ENCODE assay signal across 8 cellular contexts in genomic region chr15:58987036-58987435, GRCh38. TPM values are rescaled to one million over a fixed set of nuclear protein-coding genes. Genes with fewer than 3 reads are reported as not detected.
A peak's percentile ranks its signal among the peaks of the same experiment; 100 is the strongest.
DNase-seq lines count a peak whose midpoint lies in the region; ATAC-seq and TF ChIP-seq lines count a peak whose summit lies in the region.

No MANE protein-coding gene starts in this region.

- DNase-seq in AG04449 (ENCODE audit: low read depth, low spot score) (no peak), GM23338 (ENCODE audit: low spot score) (no peak), immature natural killer cell (no peak), cerebellar cortex (ENCODE audit: low spot score) (no peak), NCI-H226 (no peak)
- DNase-seq in activated T-helper 1 cell treated with anti-CD3 and anti-CD28 coated beads, Interleukin-12 subunit alpha, Interleukin-12 subunit beta, Interleukin-2, Interleukin-4 antibody, amounts not matched to agents 30 ng/mL and 10 ng/mL and 1 ng/mL, durations not matched to agents 14 hours and 24 hours and 36 hours (ENCODE audit: low spot score): no peak

- peaks cover 7% of the 10 kb centered on the region for H3K4me1 ChIP-seq in GM23338 (ENCODE audit: insufficient read depth)

- peaks cover 5% of the 10 kb centered on the region for H3K27me3 Mint-ChIP-seq in GM23338 (ENCODE audit: insufficient read depth, low read depth, poor library complexity)
- peaks cover 4% of the 10 kb centered on the region for H3K27me3 Mint-ChIP-seq in activated T-helper 1 cell treated with anti-CD3 and anti-CD28 coated beads, Interleukin-12 subunit alpha, Interleukin-12 subunit beta, Interleukin-2, Interleukin-4 antibody, amounts not matched to agents 30 ng/mL and 10 ng/mL and 1 ng/mL, durations not matched to agents 14 hours and 24 hours and 36 hours (ENCODE audit: insufficient read depth)
- peaks cover 10 to 12% (median 11%) of the 10 kb centered on the region in 3 donors for H3K27me3 Mint-ChIP-seq in immature natural killer cell (ENCODE audit: low read depth in 3 of 3)

- peak overlapping the region; percentile 96 for H3K27ac Mint-ChIP-seq in GM23338
- H3K27ac Mint-ChIP-seq in activated T-helper 1 cell treated with anti-CD3 and anti-CD28 coated beads, Interleukin-12 subunit alpha, Interleukin-12 subunit beta, Interleukin-2, Interleukin-4 antibody, amounts not matched to agents 30 ng/mL and 10 ng/mL and 1 ng/mL, durations not matched to agents 14 hours and 24 hours and 36 hours: peak overlapping the region; percentile 94
- peak overlapping the region; percentile 83 to 94 (median 92) for H3K27ac Mint-ChIP-seq in immature natural killer cell

- H3K4me1 Mint-ChIP-seq in GM23338 (peaks cover 29% of the 10 kb centered on the region), immature natural killer cell (peaks cover 50 to 56% of the 10 kb centered on the region in 2 donors)
- H3K4me1 Mint-ChIP-seq in activated T-helper 1 cell treated with anti-CD3 and anti-CD28 coated beads, Interleukin-12 subunit alpha, Interleukin-12 subunit beta, Interleukin-2, Interleukin-4 antibody, amounts not matched to agents 30 ng/mL and 10 ng/mL and 1 ng/mL, durations not matched to agents 14 hours and 24 hours and 36 hours (ENCODE audit: low read depth): peaks cover 52% of the 10 kb centered on the region

- peak overlapping the region; percentile 95 for H3K4me2 ChIP-seq in GM23338

- CTCF ChIA-PET in AG04449 (lab: Yijun Ruan, JAX): interaction anchor here (0.8 to 3.2 kb wide), 4 partner anchors 17 to 542 kb away, joined by 3 to 18 read pairs (median 4); no protein-coding TSS in a partner anchor

- peaks cover 40% of the 10 kb centered on the region for H3K79me2 ChIP-seq in GM23338 (replicated peaks; ENCODE audit: insufficient read depth)

- peaks cover 21% of the 10 kb centered on the region for H4K20me1 ChIP-seq in GM23338 (replicated peaks; ENCODE audit: insufficient read depth)

- H3K4me3 Mint-ChIP-seq in GM23338 (peak overlapping the region; percentile 98), immature natural killer cell (peak overlapping the region; percentile 91 to 97 (median 93))
- H3K4me3 Mint-ChIP-seq in activated T-helper 1 cell treated with anti-CD3 and anti-CD28 coated beads, Interleukin-12 subunit alpha, Interleukin-12 subunit beta, Interleukin-2, Interleukin-4 antibody, amounts not matched to agents 30 ng/mL and 10 ng/mL and 1 ng/mL, durations not matched to agents 14 hours and 24 hours and 36 hours: peak overlapping the region; percentile 96

- H3K36me3 Mint-ChIP-seq in GM23338 (ENCODE audit: low read depth) (peaks cover 3% of the 10 kb centered on the region; the same call in 2 of the 3 replicates), immature natural killer cell (peaks cover 0 to 6% (median 6%) of the 10 kb centered on the region in 3 donors)
- H3K36me3 Mint-ChIP-seq in activated T-helper 1 cell treated with anti-CD3 and anti-CD28 coated beads, Interleukin-12 subunit alpha, Interleukin-12 subunit beta, Interleukin-2, Interleukin-4 antibody, amounts not matched to agents 30 ng/mL and 10 ng/mL and 1 ng/mL, durations not matched to agents 14 hours and 24 hours and 36 hours (ENCODE audit: low read depth): peaks cover 6% of the 10 kb centered on the region

- intact Hi-C loops in activated T-helper 1 cell treated with anti-CD3 and anti-CD28 coated beads, Interleukin-12 subunit alpha, Interleukin-12 subunit beta, Interleukin-2, Interleukin-4 antibody, amounts not matched to agents 30 ng/mL and 10 ng/mL and 1 ng/mL, durations not matched to agents 14 hours and 24 hours and 36 hours (cut with micrococcal nuclease): loop anchor here (1.0 to 10.0 kb wide), 8 partner anchors 8 to 698 kb away; partner anchors contain the start of genes BNIP2, CCNB2, GTF2A2 and MINDY2

- H3K9me3 Mint-ChIP-seq in GM23338: no peaks in the 10 kb centered on the region
- no peaks in the 10 kb centered on the region for H3K9me3 Mint-ChIP-seq in activated T-helper 1 cell treated with anti-CD3 and anti-CD28 coated beads, Interleukin-12 subunit alpha, Interleukin-12 subunit beta, Interleukin-2, Interleukin-4 antibody, amounts not matched to agents 30 ng/mL and 10 ng/mL and 1 ng/mL, durations not matched to agents 14 hours and 24 hours and 36 hours
- no peaks in the 10 kb centered on the region for H3K9me3 Mint-ChIP-seq in immature natural killer cell

- no peak for TF ChIP-seq CTCF in AG04449 (IDR thresholded peaks at IDR 0.05; ENCODE audit: insufficient read depth, low read length, missing control alignments)
- TF ChIP-seq CTCF in GM23338 (conservative IDR thresholded peaks at IDR 0.05; ENCODE audit: low read depth in 2 of 2): no peak

- no peaks in the 10 kb centered on the region for H3K27me3 ChIP-seq in GM23338 (ENCODE audit: insufficient read depth)

- no peaks in the 10 kb centered on the region for H3F3A ChIP-seq in GM23338 (replicated peaks; ENCODE audit: low read depth)

- no peaks in the 10 kb centered on the region for H3K36me3 ChIP-seq in GM23338 (ENCODE audit: insufficient read depth)

- peak overlapping the region; percentile 34 for H3K27ac ChIP-seq in GM23338 (ENCODE audit: low read depth)
- H3K27ac ChIP-seq in temporal lobe (ENCODE audit: low read depth, low read length): peak overlapping the region; percentile 58

- H3K4me3 ChIP-seq in AG04449 (ENCODE audit: low read depth, low read length) (peak overlapping the region; percentile 99), GM23338 (peak overlapping the region; percentile 90)

- ATAC-seq in GM23338: no peak
- ATAC-seq in HG03457 (IDR thresholded peaks at IDR 0.05; ENCODE audit: unreplicated experiment): no peak

- peak overlapping the region; percentile 74; the same call in 1 of the 2 replicates for H2AFZ ChIP-seq in GM23338

- no peaks in the 10 kb centered on the region for H3K9me2 ChIP-seq in GM23338 (ENCODE audit: insufficient read depth)

- POLR2A ChIA-PET in AG04449 (lab: Yijun Ruan, JAX): no interaction called here

TF ChIP-seq in GM23338, 12 proteins besides CTCF, POLR2A, EP300 and RAD21 (continues in another document):
- TF ChIP-seq EZH2phosphoT487 (IDR thresholded peaks at IDR 0.05; ENCODE audit: unreplicated experiment) (no peak), ZNF331 (CRISPR knock-in tag; IDR thresholded peaks at IDR 0.05; ENCODE audit: low read depth) (no peak), CREB1 (CRISPR knock-in tag; IDR thresholded peaks at IDR 0.05; ENCODE audit: low read depth) (no peak), ZNF114 (CRISPR knock-in tag; IDR thresholded peaks at IDR 0.05) (no peak), REST (IDR thresholded peaks at IDR 0.05; ENCODE audit: unreplicated experiment) (no peak), EZH2 (IDR thresholded peaks at IDR 0.05; ENCODE audit: low read depth, unreplicated experiment) (no peak), NANOG (IDR thresholded peaks at IDR 0.05; ENCODE audit: borderline replicate concordance) (no peak), STAT1 (IDR thresholded peaks at IDR 0.05; ENCODE audit: unreplicated experiment) (no peak), JUNB (IDR thresholded peaks at IDR 0.05; ENCODE audit: unreplicated experiment) (no peak)
- TF ChIP-seq, protein P1, sequence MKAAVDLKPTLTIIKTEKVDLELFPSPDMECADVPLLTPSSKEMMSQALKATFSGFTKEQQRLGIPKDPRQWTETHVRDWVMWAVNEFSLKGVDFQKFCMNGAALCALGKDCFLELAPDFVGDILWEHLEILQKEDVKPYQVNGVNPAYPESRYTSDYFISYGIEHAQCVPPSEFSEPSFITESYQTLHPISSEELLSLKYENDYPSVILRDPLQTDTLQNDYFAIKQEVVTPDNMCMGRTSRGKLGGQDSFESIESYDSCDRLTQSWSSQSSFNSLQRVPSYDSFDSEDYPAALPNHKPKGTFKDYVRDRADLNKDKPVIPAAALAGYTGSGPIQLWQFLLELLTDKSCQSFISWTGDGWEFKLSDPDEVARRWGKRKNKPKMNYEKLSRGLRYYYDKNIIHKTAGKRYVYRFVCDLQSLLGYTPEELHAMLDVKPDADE (IDR thresholded peaks at IDR 0.05): no peak

RNA-seq across cellular contexts. Expression of gene RNF111, which starts 0.4 kb away (rescaled TPM):
- total RNA-seq in GM23338 (2014; rRNA removed; shearing (Covaris generic)): 24.4 and 24.5 TPM in 2 replicates
- polyA plus RNA-seq in GM23338 (2016; fragmentation: Nextera tagmentation; extraction: Ambion mirVana) (12.8 and 14.4 TPM in 2 replicates), immature natural killer cell (10 to 100 TPM in 2 of 3 donors, 1 to 10 TPM in 1; 8.1 to 19.1 (median 10.8) TPM)
- 35.3 and 38.0 TPM in 2 replicates for total RNA-seq in activated T-helper 1 cell treated with anti-CD3 and anti-CD28 coated beads, Interleukin-12 subunit alpha, Interleukin-12 subunit beta, Interleukin-2, Interleukin-4 antibody, amounts not matched to agents 30 ng/mL and 10 ng/mL and 1 ng/mL, durations not matched to agents 14 hours and 24 hours and 36 hours
- 34.4 TPM for total RNA-seq in temporal lobe

RNA-seq across cellular contexts. Expression of gene SLTM, which starts 53.6 kb away (rescaled TPM):
- 165 and 210 TPM in 2 replicates for total RNA-seq in GM23338 (2014; rRNA removed; shearing (Covaris generic))
- polyA plus RNA-seq in GM23338 (2016; fragmentation: Nextera tagmentation; extraction: Ambion mirVana): 398 and 476 TPM in 2 replicates
- total RNA-seq in activated T-helper 1 cell treated with anti-CD3 and anti-CD28 coated beads, Interleukin-12 subunit alpha, Interleukin-12 subunit beta, Interleukin-2, Interleukin-4 antibody, amounts not matched to agents 30 ng/mL and 10 ng/mL and 1 ng/mL, durations not matched to agents 14 hours and 24 hours and 36 hours: 142 and 143 TPM in 2 replicates
- polyA plus RNA-seq in immature natural killer cell: 100 to 1,000 TPM in 1 of 3 donors, 10 to 100 TPM in 2; 17.3 to 100 (median 66.7) TPM
- 88.5 TPM for total RNA-seq in temporal lobe
